Comparison of ENCODE assay signal across 8 cellular contexts in genomic region chr10:42637648-42638052, GRCh38. TPM values are rescaled to one million over a fixed set of nuclear protein-coding genes. Genes with fewer than 3 reads are reported as not detected.
DNase-seq lines count a peak whose midpoint lies in the region; ATAC-seq and TF ChIP-seq lines count a peak whose summit lies in the region.

No MANE protein-coding gene starts in this region.

- peak overlapping the region; percentile 96 for H2AFZ ChIP-seq in SK-N-SH (ENCODE audit: low read depth)

- H3K9me3 ChIP-seq in SK-N-SH (no peaks in the 10 kb centered on the region), subcutaneous abdominal adipose tissue (ENCODE audit: control insufficient read depth in 5 of 5, low read length in 5 of 5) (no peaks in the 10 kb centered on the region)

- no peaks in the 10 kb centered on the region for H4K20me1 ChIP-seq in SK-N-SH (ENCODE audit: insufficient read depth)

- no peak for DNase-seq in SK-N-SH
- no peak for DNase-seq in immature natural killer cell
- no peak for DNase-seq in activated CD4-positive, CD25-positive, alpha-beta regulatory T cell treated with anti-CD3 and anti-CD28 coated beads, Interleukin-2, amount 50 U/mL, for 72 hours
- DNase-seq in HuH-7.5 (ENCODE audit: low spot score), result no peak

- H3K27ac Mint-ChIP-seq in activated T-helper 17 cell treated with anti-CD3 and anti-CD28 coated beads, Interleukin-2, amount 50 U/mL, for 72 hours, result peak overlapping the region; percentile 96
- H3K27ac Mint-ChIP-seq in immature natural killer cell, result peak overlapping the region; percentile 90 to 96 (median 96)

- H3K9ac ChIP-seq in SK-N-SH, result peak overlapping the region; percentile 93
- H3K9ac ChIP-seq in subcutaneous abdominal adipose tissue (ENCODE audit: low read length in 5 of 5), result peak overlapping the region; percentile 52 to 90 (median 84)

- TF ChIP-seq RAD21 in SK-N-SH (IDR thresholded peaks at IDR 0.05; ENCODE audit: low read length), result no peak

- H3K4me3 ChIP-seq in SK-N-SH (ENCODE audit: low read depth in 2 of 2, low read length in 1 of 2) (peak overlapping the region; percentile 69 to 99), subcutaneous abdominal adipose tissue (ENCODE audit: low read depth in 1 of 5, low read length in 5 of 5) (peak overlapping the region; percentile 76 to 98 (median 85))

- peaks cover 27% of the 10 kb centered on the region for H3K79me2 ChIP-seq in SK-N-SH (ENCODE audit: insufficient read depth)

- TF ChIP-seq CTCF in SK-N-SH (IDR thresholded peaks at IDR 0.05), result no peak

- peak overlapping the region; percentile 86 for H3K4me2 ChIP-seq in SK-N-SH

- H3K4me1 ChIP-seq in SK-N-SH (ENCODE audit: control insufficient read depth in 1 of 2, insufficient read depth in 2 of 2, low read depth in 1 of 2, low read length in 1 of 2) (peaks cover 0 to 4% of the 10 kb centered on the region in 2 experiments; a peak in 2 of 4 replicates), subcutaneous abdominal adipose tissue (ENCODE audit: control insufficient read depth in 5 of 5, insufficient read depth in 5 of 5, low read length in 5 of 5) (peaks cover 0 to 15% (median 13%) of the 10 kb centered on the region in 5 donors)

- peak overlapping the region; percentile 97 for H3K4me3 Mint-ChIP-seq in activated T-helper 17 cell treated with anti-CD3 and anti-CD28 coated beads, Interleukin-2, amount 50 U/mL, for 72 hours
- H3K4me3 Mint-ChIP-seq in immature natural killer cell, result peak overlapping the region; percentile 95 to 98 (median 97)

- POLR2A ChIA-PET in SK-N-SH (lab: Yijun Ruan, JAX), result interaction anchor here (0.7 kb wide), 1 partner anchor 311 kb away, joined by 3 read pairs; no protein-coding TSS in a partner anchor

- H3K9me2 ChIP-seq in SK-N-SH, result no peaks in the 10 kb centered on the region

- H3K27ac ChIP-seq in SK-N-SH (ENCODE audit: low read depth in 2 of 2, low read length in 1 of 2) (peak overlapping the region; percentile 86 to 95), subcutaneous abdominal adipose tissue (ENCODE audit: low read depth, low read length) (peak overlapping the region; percentile 84)

- H3F3A ChIP-seq in SK-N-SH (replicated peaks; ENCODE audit: insufficient read depth), result peaks cover 17% of the 10 kb centered on the region

- WGBS in SK-N-SH (ENCODE audit: low lambda C conversion rate), result 14% methylated on average over 10 of the region's 10 CpGs

- peaks cover 30% of the 10 kb centered on the region for H3K36me3 Mint-ChIP-seq in activated T-helper 17 cell treated with anti-CD3 and anti-CD28 coated beads, Interleukin-2, amount 50 U/mL, for 72 hours (ENCODE audit: low read depth)
- H3K36me3 Mint-ChIP-seq in immature natural killer cell, result peaks cover 0 to 8% (median 6%) of the 10 kb centered on the region in 3 donors

- TF ChIP-seq EP300 in SK-N-SH (IDR thresholded peaks at IDR 0.05; ENCODE audit: borderline replicate concordance in 1 of 2, low read depth in 1 of 2, low read length in 1 of 2), result no peak

- no peaks in the 10 kb centered on the region for H3K9me3 Mint-ChIP-seq in activated T-helper 17 cell treated with anti-CD3 and anti-CD28 coated beads, Interleukin-2, amount 50 U/mL, for 72 hours
- no peaks in the 10 kb centered on the region for H3K9me3 Mint-ChIP-seq in immature natural killer cell

- ATAC-seq in SK-N-SH treated with all-trans-retinoic acid at 6 μM for 48 hours (no peak), GM19397 (IDR thresholded peaks at IDR 0.05; ENCODE audit: unreplicated experiment) (no peak)
- ATAC-seq in activated T-helper 17 cell treated with anti-CD3 and anti-CD28 coated beads, Interleukin-2, amount 50 U/mL, for 72 hours (replicated peaks), result no peak

- H3K27me3 Mint-ChIP-seq in activated T-helper 17 cell treated with anti-CD3 and anti-CD28 coated beads, Interleukin-2, amount 50 U/mL, for 72 hours, result no peaks in the 10 kb centered on the region
- H3K27me3 Mint-ChIP-seq in immature natural killer cell (ENCODE audit: low read depth in 3 of 3), result peaks cover 0 to 2% (median 0%) of the 10 kb centered on the region in 3 donors

- H3K27me3 ChIP-seq in SK-N-SH (ENCODE audit: insufficient read depth), result no peaks in the 10 kb centered on the region
- H3K27me3 ChIP-seq in subcutaneous abdominal adipose tissue (ENCODE audit: control insufficient read depth in 5 of 5, insufficient read depth in 4 of 5, low read length in 5 of 5), result no peaks in the 10 kb centered on the region

- CTCF ChIA-PET in SK-N-SH (lab: Yijun Ruan, JAX), result no interaction called here

- H3K36me3 ChIP-seq in SK-N-SH (replicated peaks in 1 of 2; ENCODE audit: control insufficient read depth in 1 of 2, insufficient read depth in 2 of 2, low read length in 1 of 2), result peaks cover 3% of the 10 kb centered on the region in 2 experiments
- peaks cover 0 to 2% (median 1%) of the 10 kb centered on the region in 5 donors for H3K36me3 ChIP-seq in subcutaneous abdominal adipose tissue (ENCODE audit: control insufficient read depth in 5 of 5, insufficient read depth in 5 of 5, low read length in 5 of 5)

- H3K4me1 Mint-ChIP-seq in activated T-helper 17 cell treated with anti-CD3 and anti-CD28 coated beads, Interleukin-2, amount 50 U/mL, for 72 hours, result no peaks in the 10 kb centered on the region
- peaks cover 29 to 52% of the 10 kb centered on the region in 2 donors for H3K4me1 Mint-ChIP-seq in immature natural killer cell

TF ChIP-seq in SK-N-SH, 30 proteins besides CTCF, POLR2A, EP300 and RAD21 (continues in another document):
- TF ChIP-seq RCOR1 (IDR thresholded peaks at IDR 0.05; ENCODE audit: low read length) (no peak), RFX5 (IDR thresholded peaks at IDR 0.05; ENCODE audit: low read length) (no peak), EZH2phosphoT487 (IDR thresholded peaks at IDR 0.05; ENCODE audit: borderline replicate concordance, low read depth) (no peak), ELF1 (IDR thresholded peaks at IDR 0.05) (no peak), PBX3 (IDR thresholded peaks at IDR 0.05) (no peak), USF1 (IDR thresholded peaks at IDR 0.05; ENCODE audit: borderline replicate concordance, low read depth) (no peak), MEF2A (IDR thresholded peaks at IDR 0.05; ENCODE audit: borderline replicate concordance, low read depth) (no peak), NFIC (IDR thresholded peaks at IDR 0.05; ENCODE audit: borderline replicate concordance) (no peak), CHD2 (IDR thresholded peaks at IDR 0.05; ENCODE audit: low read length, partially characterized antibody) (no peak), FOXM1 (IDR thresholded peaks at IDR 0.05; ENCODE audit: low read depth) (no peak), GABPA (IDR thresholded peaks at IDR 0.05; ENCODE audit: low read depth) (no peak)

TF ChIP-seq in SK-N-SH treated with all-trans-retinoic acid at 6 μM for 48 hours, 23 proteins besides CTCF, POLR2A, EP300 and RAD21 (continues in another document):
- TF ChIP-seq CSRNP3 (CRISPR knock-in tag; IDR thresholded peaks at IDR 0.05), result no peak
- no peak for TF ChIP-seq GLIS3 (CRISPR knock-in tag; IDR thresholded peaks at IDR 0.05)
- no peak for TF ChIP-seq CSDC2 (CRISPR knock-in tag; IDR thresholded peaks at IDR 0.05)
- TF ChIP-seq SNAI2 (CRISPR knock-in tag; IDR thresholded peaks at IDR 0.05), result no peak
- no peak for TF ChIP-seq RARB (CRISPR knock-in tag; IDR thresholded peaks at IDR 0.05)
- TF ChIP-seq TCF4 (CRISPR knock-in tag; IDR thresholded peaks at IDR 0.05; ENCODE audit: borderline replicate concordance), result no peak
- TF ChIP-seq ZC3H10 (CRISPR knock-in tag; IDR thresholded peaks at IDR 0.05), result no peak
- TF ChIP-seq CREB5 (CRISPR knock-in tag; IDR thresholded peaks at IDR 0.05; ENCODE audit: low read depth), result no peak
- no peak for TF ChIP-seq TOX (CRISPR knock-in tag; IDR thresholded peaks at IDR 0.05; ENCODE audit: borderline replicate concordance)
- no peak for TF ChIP-seq PPARA (CRISPR knock-in tag; IDR thresholded peaks at IDR 0.05; ENCODE audit: borderline replicate concordance)
- TF ChIP-seq BACH2 (CRISPR knock-in tag; IDR thresholded peaks at IDR 0.05; ENCODE audit: borderline replicate concordance), result no peak
- no peak for TF ChIP-seq ZFP3 (CRISPR knock-in tag; IDR thresholded peaks at IDR 0.05)

RNA-seq across cellular contexts. Expression of gene ZNF33B, which starts 0.7 kb away (rescaled TPM):
- 5.6 and 9.3 TPM in 2 replicates for polyA plus RNA-seq in SK-N-SH (2012; rRNA removed)
- polyA plus RNA-seq in SK-N-SH (2012; cell fraction: cytosol; rRNA removed), result 6.3 and 7.8 TPM in 2 replicates
- 9.5 and 21.2 TPM in 2 replicates for polyA plus RNA-seq in SK-N-SH (2012; cell fraction: nucleus; rRNA removed)
- total RNA-seq in activated T-helper 17 cell treated with anti-CD3 and anti-CD28 coated beads, Interleukin-2, amount 50 U/mL, for 72 hours, result 10 to 100 TPM in 1 of 2 donors, 1 to 10 TPM in 1; 8.2 to 18.9 TPM
- polyA plus RNA-seq in immature natural killer cell, result 10 to 100 TPM in 1 of 3 donors, 1 to 10 TPM in 2; 9.4 to 13.6 (median 9.6) TPM
